ENCODE assay signal across 19 cellular contexts in genomic region chr9:109923371-109923770, GRCh38.
DNase-seq lines count a peak whose midpoint lies in the region; ATAC-seq, FAIRE-seq and TF ChIP-seq lines count a peak whose summit lies in the region.
"Had no signal": no experiment of that assay in that cellular context is flagged by ENCODE, and none has a peak within 500 bp of the region (broad histone marks: within the 10 kb centered on the region; RNA-seq: fewer than 3 reads in every experiment).

No MANE protein-coding gene starts in this region.

- peak overlapping the region in 4 of 6 donors; percentile 22 to 60 (median 54) for H3K27ac Mint-ChIP-seq in naive B cell

- in situ Hi-C loops in KBM-7 (cut with MboI; ENCODE audit: low pct_unique_long_range_greater_than_20kb, low sequenced_read_pairs), result loop anchor here (25.0 kb wide), 2 partner anchors 139 to 214 kb away; no protein-coding TSS in a partner anchor

- no peaks in the 10 kb centered on the region for H3K27me3 ChIP-seq in MG63
- H3K27me3 ChIP-seq: right atrium auricular region, vagina had no signal

- ATAC-seq in naive B cell (ENCODE audit: low read depth in 2 of 2) (no peak), GM21529 (IDR thresholded peaks at IDR 0.05; ENCODE audit: unreplicated experiment) (no peak), HG02970 (IDR thresholded peaks at IDR 0.05; ENCODE audit: low FRiP score, unreplicated experiment) (no peak)

- no peak overlapping the region for H3K4me3 ChIP-seq in MG63
- H3K4me3 ChIP-seq: right atrium auricular region, vagina had no signal

- H3K4me1 Mint-ChIP-seq in naive B cell, result peaks cover 65 to 86% (median 69%) of the 10 kb centered on the region in 3 donors

- no peak for FAIRE-seq in RCC 7860 (lab: Jason Lieb, UNC)
- FAIRE-seq: HTR-8/SVneo had no signal

- H3K9me3 Mint-ChIP-seq in naive B cell, result no peaks in the 10 kb centered on the region
- H3K9me3 Mint-ChIP-seq: neural crest cell had no signal

- H3K27me3 Mint-ChIP-seq in naive B cell, result no peaks in the 10 kb centered on the region

- peak overlapping the region in 2 of 8 donors; percentile 10 to 40 for H3K4me3 Mint-ChIP-seq in naive B cell
- H3K4me3 Mint-ChIP-seq: neural crest cell had no signal

- H3K36me3 Mint-ChIP-seq in naive B cell, result no peaks in the 10 kb centered on the region

- H3K36me3 ChIP-seq in MG63, result no peaks in the 10 kb centered on the region
- H3K36me3 ChIP-seq: vagina had no signal

- H3K9me3 ChIP-seq in MG63, result no peaks in the 10 kb centered on the region
- H3K9me3 ChIP-seq: Caco-2, right atrium auricular region, SK-N-SH, vagina had no signal

- peak; percentile 31 for TF ChIP-seq CTCF in C4-2B (conservative IDR thresholded peaks at IDR 0.05)
- peak; percentile 41 for TF ChIP-seq CTCF in VCaP (conservative IDR thresholded peaks at IDR 0.05)

- H3K27ac ChIP-seq in C4-2B (peak overlapping the region; percentile 67), VCaP (peak overlapping the region; percentile 50)
- H3K27ac ChIP-seq: right atrium auricular region, vagina had no signal

- DNase-seq in MG63, result peak; percentile 52
- DNase-seq in naive B cell, result no peak
- no peak for DNase-seq in RCC 7860 (ENCODE audit: low spot score)
- no peak for DNase-seq in KBM-7
- DNase-seq: activated CD4-positive, alpha-beta T cell treated with anti-CD3 and anti-CD28 coated beads for 48 hours; activated naive CD4-positive, alpha-beta T cell treated with anti-CD3 and anti-CD28 coated beads, Interleukin-2, amount 50 U/mL, for 16 hours; Caco-2; erythroblast; HCEC 1CT; SK-N-SH; T1000 had no signal
